1 cellular context compared by ENCODE assay signal in genomic region chr17:15257316-15257925, GRCh38.
A peak's percentile ranks its signal among the peaks of the same experiment; 100 is the strongest.
TF ChIP-seq lines count a peak whose summit lies in the region.

No MANE protein-coding gene starts in this region.

TF ChIP-seq in HepG2, 621 proteins besides CTCF, POLR2A, EP300 and RAD21 (continued from another document):
- TF ChIP-seq, protein P1, sequence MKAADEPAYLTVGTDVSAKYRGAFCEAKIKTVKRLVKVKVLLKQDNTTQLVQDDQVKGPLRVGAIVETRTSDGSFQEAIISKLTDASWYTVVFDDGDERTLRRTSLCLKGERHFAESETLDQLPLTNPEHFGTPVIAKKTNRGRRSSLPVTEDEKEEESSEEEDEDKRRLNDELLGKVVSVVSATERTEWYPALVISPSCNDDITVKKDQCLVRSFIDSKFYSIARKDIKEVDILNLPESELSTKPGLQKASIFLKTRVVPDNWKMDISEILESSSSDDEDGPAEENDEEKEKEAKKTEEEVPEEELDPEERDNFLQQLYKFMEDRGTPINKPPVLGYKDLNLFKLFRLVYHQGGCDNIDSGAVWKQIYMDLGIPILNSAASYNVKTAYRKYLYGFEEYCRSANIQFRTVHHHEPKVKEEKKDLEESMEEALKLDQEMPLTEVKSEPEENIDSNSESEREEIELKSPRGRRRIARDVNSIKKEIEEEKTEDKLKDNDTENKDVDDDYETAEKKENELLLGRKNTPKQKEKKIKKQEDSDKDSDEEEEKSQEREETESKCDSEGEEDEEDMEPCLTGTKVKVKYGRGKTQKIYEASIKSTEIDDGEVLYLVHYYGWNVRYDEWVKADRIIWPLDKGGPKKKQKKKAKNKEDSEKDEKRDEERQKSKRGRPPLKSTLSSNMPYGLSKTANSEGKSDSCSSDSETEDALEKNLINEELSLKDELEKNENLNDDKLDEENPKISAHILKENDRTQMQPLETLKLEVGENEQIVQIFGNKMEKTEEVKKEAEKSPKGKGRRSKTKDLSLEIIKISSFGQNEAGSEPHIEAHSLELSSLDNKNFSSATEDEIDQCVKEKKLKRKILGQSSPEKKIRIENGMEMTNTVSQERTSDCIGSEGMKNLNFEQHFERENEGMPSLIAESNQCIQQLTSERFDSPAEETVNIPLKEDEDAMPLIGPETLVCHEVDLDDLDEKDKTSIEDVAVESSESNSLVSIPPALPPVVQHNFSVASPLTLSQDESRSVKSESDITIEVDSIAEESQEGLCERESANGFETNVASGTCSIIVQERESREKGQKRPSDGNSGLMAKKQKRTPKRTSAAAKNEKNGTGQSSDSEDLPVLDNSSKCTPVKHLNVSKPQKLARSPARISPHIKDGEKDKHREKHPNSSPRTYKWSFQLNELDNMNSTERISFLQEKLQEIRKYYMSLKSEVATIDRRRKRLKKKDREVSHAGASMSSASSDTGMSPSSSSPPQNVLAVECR (CRISPR knock-in tag; IDR thresholded peaks at IDR 0.05; ENCODE audit: borderline replicate concordance), result peak; percentile 38; the same call in 1 of the 2 replicates
- peak; percentile 65; the same call in 1 of the 2 replicates for TF ChIP-seq PRDM15 (CRISPR knock-in tag; IDR thresholded peaks at IDR 0.05)
- no peak for TF ChIP-seq MEIS2 (CRISPR knock-in tag; IDR thresholded peaks at IDR 0.05)
- TF ChIP-seq, protein P2, sequence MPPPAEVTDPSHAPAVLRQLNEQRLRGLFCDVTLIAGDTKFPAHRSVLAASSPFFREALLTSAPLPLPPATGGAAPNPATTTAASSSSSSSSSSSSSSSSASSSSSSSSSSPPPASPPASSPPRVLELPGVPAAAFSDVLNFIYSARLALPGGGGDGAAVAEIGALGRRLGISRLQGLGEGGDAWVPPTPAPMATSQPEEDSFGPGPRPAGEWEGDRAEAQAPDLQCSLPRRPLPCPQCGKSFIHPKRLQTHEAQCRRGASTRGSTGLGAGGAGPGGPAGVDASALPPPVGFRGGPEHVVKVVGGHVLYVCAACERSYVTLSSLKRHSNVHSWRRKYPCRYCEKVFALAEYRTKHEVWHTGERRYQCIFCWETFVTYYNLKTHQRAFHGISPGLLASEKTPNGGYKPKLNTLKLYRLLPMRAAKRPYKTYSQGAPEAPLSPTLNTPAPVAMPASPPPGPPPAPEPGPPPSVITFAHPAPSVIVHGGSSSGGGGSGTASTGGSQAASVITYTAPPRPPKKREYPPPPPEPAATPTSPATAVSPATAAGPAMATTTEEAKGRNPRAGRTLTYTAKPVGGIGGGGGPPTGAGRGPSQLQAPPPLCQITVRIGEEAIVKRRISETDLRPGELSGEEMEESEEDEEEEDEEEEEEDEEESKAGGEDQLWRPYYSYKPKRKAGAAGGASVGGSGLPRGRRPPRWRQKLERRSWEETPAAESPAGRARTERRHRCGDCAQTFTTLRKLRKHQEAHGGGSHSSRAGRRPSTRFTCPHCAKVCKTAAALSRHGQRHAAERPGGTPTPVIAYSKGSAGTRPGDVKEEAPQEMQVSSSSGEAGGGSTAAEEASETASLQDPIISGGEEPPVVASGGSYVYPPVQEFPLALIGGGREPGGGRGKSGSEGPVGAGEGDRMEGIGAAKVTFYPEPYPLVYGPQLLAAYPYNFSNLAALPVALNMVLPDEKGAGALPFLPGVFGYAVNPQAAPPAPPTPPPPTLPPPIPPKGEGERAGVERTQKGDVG (CRISPR knock-in tag; IDR thresholded peaks at IDR 0.05; ENCODE audit: borderline replicate concordance), result peak; percentile 76; the same call in 1 of the 2 replicates
- peak; percentile 37 for TF ChIP-seq SRSF1 (optimal IDR thresholded peaks at IDR 0.05; ENCODE audit: low read depth, low read length)
- peak; percentile 24; the same call in 1 of the 2 replicates for TF ChIP-seq HNF1B (CRISPR knock-in tag; IDR thresholded peaks at IDR 0.05)
- no peak for TF ChIP-seq GABPA (IDR thresholded peaks at IDR 0.05; ENCODE audit: low read depth, low read length)
- peak; percentile 47; the same call in 1 of the 2 replicates for TF ChIP-seq GABPA (CRISPR knock-in tag; IDR thresholded peaks at IDR 0.05; ENCODE audit: low read depth)
- TF ChIP-seq HDAC2 (CRISPR knock-in tag; IDR thresholded peaks at IDR 0.05), result peak; percentile 45; the same call in 1 of the 2 replicates
- 0 out of 2 replicates have a peak, but pooled peaks have one; percentile 30 for TF ChIP-seq ZBTB38 (CRISPR knock-in tag; IDR thresholded peaks at IDR 0.05)
- no peak for TF ChIP-seq ZNF83 (CRISPR knock-in tag; IDR thresholded peaks at IDR 0.05; ENCODE audit: borderline replicate concordance)
- TF ChIP-seq, protein P3, sequence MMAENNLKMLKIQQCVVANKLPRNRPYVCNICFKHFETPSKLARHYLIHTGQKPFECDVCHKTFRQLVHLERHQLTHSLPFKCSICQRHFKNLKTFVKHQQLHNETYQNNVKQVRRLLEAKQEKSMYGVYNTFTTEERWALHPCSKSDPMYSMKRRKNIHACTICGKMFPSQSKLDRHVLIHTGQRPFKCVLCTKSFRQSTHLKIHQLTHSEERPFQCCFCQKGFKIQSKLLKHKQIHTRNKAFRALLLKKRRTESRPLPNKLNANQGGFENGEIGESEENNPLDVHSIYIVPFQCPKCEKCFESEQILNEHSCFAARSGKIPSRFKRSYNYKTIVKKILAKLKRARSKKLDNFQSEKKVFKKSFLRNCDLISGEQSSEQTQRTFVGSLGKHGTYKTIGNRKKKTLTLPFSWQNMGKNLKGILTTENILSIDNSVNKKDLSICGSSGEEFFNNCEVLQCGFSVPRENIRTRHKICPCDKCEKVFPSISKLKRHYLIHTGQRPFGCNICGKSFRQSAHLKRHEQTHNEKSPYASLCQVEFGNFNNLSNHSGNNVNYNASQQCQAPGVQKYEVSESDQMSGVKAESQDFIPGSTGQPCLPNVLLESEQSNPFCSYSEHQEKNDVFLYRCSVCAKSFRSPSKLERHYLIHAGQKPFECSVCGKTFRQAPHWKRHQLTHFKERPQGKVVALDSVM (CRISPR knock-in tag; IDR thresholded peaks at IDR 0.05), result no peak
- no peak for TF ChIP-seq PCBP2 (optimal IDR thresholded peaks at IDR 0.05; ENCODE audit: low read depth, low read length, poor library complexity, severe bottlenecking)
- 0 out of 2 replicates have a peak, but pooled peaks have one; percentile 15 for TF ChIP-seq THAP11 (CRISPR knock-in tag; IDR thresholded peaks at IDR 0.05)
- peak; percentile 50; the same call in 1 of the 2 replicates for TF ChIP-seq MYC (CRISPR knock-in tag; IDR thresholded peaks at IDR 0.05; ENCODE audit: borderline replicate concordance)
- TF ChIP-seq ZSCAN25 (CRISPR knock-in tag; IDR thresholded peaks at IDR 0.05), result no peak
- TF ChIP-seq, protein P4, sequence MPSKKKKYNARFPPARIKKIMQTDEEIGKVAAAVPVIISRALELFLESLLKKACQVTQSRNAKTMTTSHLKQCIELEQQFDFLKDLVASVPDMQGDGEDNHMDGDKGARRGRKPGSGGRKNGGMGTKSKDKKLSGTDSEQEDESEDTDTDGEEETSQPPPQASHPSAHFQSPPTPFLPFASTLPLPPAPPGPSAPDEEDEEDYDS (CRISPR knock-in tag; IDR thresholded peaks at IDR 0.05), result 0 out of 2 replicates have a peak, but pooled peaks have one; percentile 12
- TF ChIP-seq ZBTB33 (CRISPR knock-in tag; IDR thresholded peaks at IDR 0.05), result peak; percentile 96
- 0 out of 2 replicates have a peak, but pooled peaks have one; percentile 17 for TF ChIP-seq CBFB (CRISPR knock-in tag; IDR thresholded peaks at IDR 0.05)
- TF ChIP-seq SIX1 (CRISPR knock-in tag; IDR thresholded peaks at IDR 0.05; ENCODE audit: borderline replicate concordance), result 0 out of 2 replicates have a peak, but pooled peaks have one; percentile 9
- no peak for TF ChIP-seq HBP1 (CRISPR knock-in tag; IDR thresholded peaks at IDR 0.05; ENCODE audit: low read depth)
- TF ChIP-seq CENPBD1 (CRISPR knock-in tag; IDR thresholded peaks at IDR 0.05; ENCODE audit: borderline replicate concordance, low read depth), result no peak
- TF ChIP-seq NFKB2 (CRISPR knock-in tag; IDR thresholded peaks at IDR 0.05; ENCODE audit: borderline replicate concordance), result no peak
- 0 out of 2 replicates have a peak, but pooled peaks have one; percentile 25 for TF ChIP-seq TBX2 (CRISPR knock-in tag; IDR thresholded peaks at IDR 0.05; ENCODE audit: borderline replicate concordance)
- peak; percentile 13; the same call in 1 of the 2 replicates for TF ChIP-seq ZNF501 (CRISPR knock-in tag; IDR thresholded peaks at IDR 0.05)
- TF ChIP-seq RBAK (CRISPR knock-in tag; IDR thresholded peaks at IDR 0.05), result no peak
- TF ChIP-seq SMC3 (IDR thresholded peaks at IDR 0.05; ENCODE audit: low read length), result peak; percentile 54
- TF ChIP-seq NFE2 (CRISPR knock-in tag; IDR thresholded peaks at IDR 0.05), result 0 out of 2 replicates have a peak, but pooled peaks have one; percentile 18
- TF ChIP-seq ZNF512B (CRISPR knock-in tag; IDR thresholded peaks at IDR 0.05; ENCODE audit: borderline replicate concordance), result no peak
- TF ChIP-seq PCBP1 (IDR thresholded peaks at IDR 0.05; ENCODE audit: borderline replicate concordance, low read depth, low read length), result no peak
- TF ChIP-seq ZNF263 (CRISPR knock-in tag; IDR thresholded peaks at IDR 0.05), result peak; percentile 96
- peak; percentile 30; the same call in 1 of the 2 replicates for TF ChIP-seq MED1 (CRISPR knock-in tag; IDR thresholded peaks at IDR 0.05)
